8 cellular contexts compared by ENCODE assay signal in the genomic region with DNA sequence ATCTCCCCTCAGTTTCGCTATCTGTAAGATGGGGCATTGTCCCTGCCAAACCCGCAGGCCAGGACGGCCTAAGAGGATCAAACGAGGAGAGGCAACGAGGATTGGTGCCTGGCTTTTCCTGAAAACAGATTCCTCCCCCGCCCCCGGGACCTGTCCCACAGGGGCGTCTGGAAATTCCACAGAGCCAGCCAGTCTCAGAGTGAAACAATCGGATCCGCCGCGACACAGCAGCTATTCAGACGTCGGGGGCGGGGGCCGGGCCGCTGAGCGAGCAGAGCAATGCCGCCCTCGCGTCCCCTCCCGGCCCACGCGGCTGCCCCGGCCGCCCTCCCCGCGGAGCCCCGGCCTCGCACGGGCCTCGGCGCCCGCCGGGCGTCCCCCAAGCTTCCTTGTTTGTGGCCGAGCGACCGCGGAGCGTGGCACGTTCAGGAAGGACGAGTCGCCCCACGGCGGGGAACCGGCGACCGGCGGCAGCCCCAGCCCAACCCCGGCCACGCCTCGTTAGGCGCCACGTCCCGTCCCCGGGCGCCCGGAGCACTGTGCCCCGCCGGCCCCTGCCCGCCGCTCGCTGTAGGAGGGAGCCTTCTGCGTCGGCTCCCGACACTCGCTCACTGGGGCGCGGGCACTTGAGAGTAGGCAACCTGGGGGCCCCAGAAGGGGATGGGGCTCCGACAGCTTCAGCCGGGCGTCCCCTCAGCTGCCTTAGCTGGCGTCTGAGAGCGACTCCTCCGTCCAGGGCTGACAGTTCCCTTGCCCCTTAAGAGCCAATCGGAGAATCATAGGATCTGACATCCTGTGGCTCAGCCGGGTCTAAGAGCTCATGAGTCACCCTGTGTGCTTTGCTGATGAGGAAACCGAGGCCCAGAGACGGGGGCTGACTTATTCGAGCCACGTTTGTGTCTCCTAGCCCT. TPM values are rescaled to one million over a fixed set of nuclear protein-coding genes. Genes with fewer than 3 reads are reported as not detected.
DNase-seq lines count a peak whose midpoint lies in the region; ATAC-seq, FAIRE-seq and TF ChIP-seq lines count a peak whose summit lies in the region.

No MANE protein-coding gene starts in this region.

- H2AFZ ChIP-seq in ACC112 (ENCODE audit: low read length, unreplicated experiment), result peak overlapping the region; percentile 98
- H2AFZ ChIP-seq in neuron (ENCODE audit: low read depth, low read length), result peak overlapping the region; percentile 85

- H3K4me3 ChIP-seq in ACC112 (ENCODE audit: low read depth, low read length) (peak overlapping the region; percentile 83), neuron (ENCODE audit: low read length) (peak overlapping the region; percentile 30)

- H3K79me2 ChIP-seq in ACC112 (ENCODE audit: control insufficient read depth, insufficient read depth, low read length, unreplicated experiment), result no peaks in the 10 kb centered on the region

- ATAC-seq in GM19324 (IDR thresholded peaks at IDR 0.05; ENCODE audit: low FRiP score, unreplicated experiment), result no peak

- DNase-seq in H54 (ENCODE audit: insufficient read length, low spot score) (peak; percentile 84), SIG-M5 (lab: John Stamatoyannopoulos, UW) (peak; percentile 70), frontal cortex (ENCODE audit: low spot score in 2 of 2) (peak; percentile 51 to 78), stromal cell of bone marrow (ENCODE audit: low read depth) (peak; percentile 81)
- peak; percentile 26 for DNase-seq in activated gamma-delta T cell treated with anti-CD3 and anti-CD28 coated beads, Interleukin-2, amount 50 U/mL, for 16 hours (ENCODE audit: low read depth)

- H3K36me3 ChIP-seq in ACC112 (ENCODE audit: insufficient read depth, low read length) (no peaks in the 10 kb centered on the region), neuron (ENCODE audit: insufficient read depth, low read length) (no peaks in the 10 kb centered on the region)

- H3K9me3 ChIP-seq in neuron (ENCODE audit: low read length), result no peaks in the 10 kb centered on the region

- H3K4me1 ChIP-seq in ACC112 (ENCODE audit: control insufficient read depth, insufficient read depth, low read length, unreplicated experiment) (peaks cover 6% of the 10 kb centered on the region), neuron (ENCODE audit: insufficient read depth, low read length) (no peaks in the 10 kb centered on the region)

- FAIRE-seq in H54 (lab: Jason Lieb, UNC) (no peak), frontal cortex (lab: Jason Lieb, UNC) (no peak)

- peak overlapping the region; percentile 86 for H3K27ac ChIP-seq in ACC112 (ENCODE audit: low read depth, low read length)

- no peaks in the 10 kb centered on the region for H3K27me3 ChIP-seq in ACC112 (ENCODE audit: insufficient read depth, low read length)
- H3K27me3 ChIP-seq in neuron (ENCODE audit: insufficient read depth, low read length), result peaks cover 28% of the 10 kb centered on the region

- TF ChIP-seq POLR2A in H54 (IDR thresholded peaks at IDR 0.05; ENCODE audit: low read depth, low read length), result peak; percentile 70

RNA-seq across cellular contexts. Expression of a gene that starts 29.7 kb away (rescaled TPM):
- total RNA-seq in frontal cortex, result 1.6 TPM

RNA-seq across cellular contexts. Expression of a gene that starts 49.8 kb away (rescaled TPM):
- total RNA-seq in frontal cortex, result 0.41 TPM

RNA-seq across cellular contexts. Expression of a gene that starts 49.9 kb away (rescaled TPM):
- not detected for total RNA-seq in frontal cortex

Comparison
In these comparisons a context has a peak if more than half of its experiments do, and no peak if none do; other contexts are left out.
1. DNase-seq: peak in every context shown above with its lines; median percentile 84 in H54; 81 in stromal cell of bone marrow; 70 in SIG-M5; 64 in frontal cortex; 26 in activated gamma-delta T cell treated with anti-CD3 and anti-CD28 coated beads, Interleukin-2, amount 50 U/mL, for 16 hours.